Comparison of ENCODE assay signal across 1 cellular context in the genomic region with DNA sequence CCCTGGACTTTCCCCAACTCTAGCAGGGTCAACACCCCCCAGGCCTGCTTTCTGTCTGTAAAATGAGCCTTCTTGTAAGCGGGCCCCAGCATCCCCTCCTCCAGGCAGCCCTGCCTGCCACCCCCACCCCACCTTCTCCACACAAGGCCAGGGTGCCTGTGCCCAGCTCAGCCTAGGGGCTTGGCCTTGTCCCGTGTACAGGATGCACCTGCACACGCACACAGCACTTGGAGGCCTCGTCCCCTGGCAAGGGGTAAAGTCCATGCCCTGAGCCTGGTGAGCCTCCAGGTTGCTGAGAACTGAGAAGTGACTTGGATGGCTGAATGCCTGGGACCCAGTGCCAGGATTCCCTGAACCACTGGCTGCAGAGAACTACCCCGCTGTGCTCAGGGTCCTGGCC.
A peak's percentile ranks its signal among the peaks of the same experiment; 100 is the strongest.
TF ChIP-seq lines count a peak whose summit lies in the region.

No MANE protein-coding gene starts in this region.

TF ChIP-seq in liver, 16 proteins besides CTCF, POLR2A, EP300 and RAD21 (continued from another document):
- TF ChIP-seq, protein P1, sequence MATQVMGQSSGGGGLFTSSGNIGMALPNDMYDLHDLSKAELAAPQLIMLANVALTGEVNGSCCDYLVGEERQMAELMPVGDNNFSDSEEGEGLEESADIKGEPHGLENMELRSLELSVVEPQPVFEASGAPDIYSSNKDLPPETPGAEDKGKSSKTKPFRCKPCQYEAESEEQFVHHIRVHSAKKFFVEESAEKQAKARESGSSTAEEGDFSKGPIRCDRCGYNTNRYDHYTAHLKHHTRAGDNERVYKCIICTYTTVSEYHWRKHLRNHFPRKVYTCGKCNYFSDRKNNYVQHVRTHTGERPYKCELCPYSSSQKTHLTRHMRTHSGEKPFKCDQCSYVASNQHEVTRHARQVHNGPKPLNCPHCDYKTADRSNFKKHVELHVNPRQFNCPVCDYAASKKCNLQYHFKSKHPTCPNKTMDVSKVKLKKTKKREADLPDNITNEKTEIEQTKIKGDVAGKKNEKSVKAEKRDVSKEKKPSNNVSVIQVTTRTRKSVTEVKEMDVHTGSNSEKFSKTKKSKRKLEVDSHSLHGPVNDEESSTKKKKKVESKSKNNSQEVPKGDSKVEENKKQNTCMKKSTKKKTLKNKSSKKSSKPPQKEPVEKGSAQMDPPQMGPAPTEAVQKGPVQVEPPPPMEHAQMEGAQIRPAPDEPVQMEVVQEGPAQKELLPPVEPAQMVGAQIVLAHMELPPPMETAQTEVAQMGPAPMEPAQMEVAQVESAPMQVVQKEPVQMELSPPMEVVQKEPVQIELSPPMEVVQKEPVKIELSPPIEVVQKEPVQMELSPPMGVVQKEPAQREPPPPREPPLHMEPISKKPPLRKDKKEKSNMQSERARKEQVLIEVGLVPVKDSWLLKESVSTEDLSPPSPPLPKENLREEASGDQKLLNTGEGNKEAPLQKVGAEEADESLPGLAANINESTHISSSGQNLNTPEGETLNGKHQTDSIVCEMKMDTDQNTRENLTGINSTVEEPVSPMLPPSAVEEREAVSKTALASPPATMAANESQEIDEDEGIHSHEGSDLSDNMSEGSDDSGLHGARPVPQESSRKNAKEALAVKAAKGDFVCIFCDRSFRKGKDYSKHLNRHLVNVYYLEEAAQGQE (IDR thresholded peaks at IDR 0.05) = peak; percentile 26
- TF ChIP-seq NR2F2 (IDR thresholded peaks at IDR 0.05) = no peak
- TF ChIP-seq TAF1 (conservative IDR thresholded peaks at IDR 0.05) = no peak
- TF ChIP-seq SP1 (IDR thresholded peaks at IDR 0.05) = peak; percentile 91
- no peak for TF ChIP-seq GABPA (IDR thresholded peaks at IDR 0.05 in 1 of 2, conservative IDR thresholded peaks at IDR 0.05 in 1 of 2)
- TF ChIP-seq HNF4A (conservative IDR thresholded peaks at IDR 0.05) = peak; percentile 94 to 97
- TF ChIP-seq JUND (IDR thresholded peaks at IDR 0.05) = peak in 1 of 2 donors; percentile 58
- TF ChIP-seq, protein P2, sequence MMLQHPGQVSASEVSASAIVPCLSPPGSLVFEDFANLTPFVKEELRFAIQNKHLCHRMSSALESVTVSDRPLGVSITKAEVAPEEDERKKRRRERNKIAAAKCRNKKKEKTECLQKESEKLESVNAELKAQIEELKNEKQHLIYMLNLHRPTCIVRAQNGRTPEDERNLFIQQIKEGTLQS (IDR thresholded peaks at IDR 0.05) = no peak
- TF ChIP-seq FOXA1 (IDR thresholded peaks at IDR 0.05) = peak; percentile 8
